Comparison of ENCODE assay signal across 8 cellular contexts in genomic region chr22:23716811-23717801, GRCh38. TPM values are rescaled to one million over a fixed set of nuclear protein-coding genes. Genes with fewer than 3 reads are reported as not detected.
DNase-seq lines count a peak whose midpoint lies in the region; ATAC-seq and TF ChIP-seq lines count a peak whose summit lies in the region.

No MANE protein-coding gene starts in this region.

- H3K36me3 ChIP-seq in esophagus squamous epithelium, result peaks cover 0 to 32% (median 7%) of the 10 kb centered on the region in 3 donors
- peaks cover 5 to 21% of the 10 kb centered on the region in 2 donors for H3K36me3 ChIP-seq in muscle layer of duodenum (ENCODE audit: control insufficient read depth in 1 of 2, insufficient read depth in 2 of 2, low read length in 2 of 2)

- TF ChIP-seq CTCF in esophagus squamous epithelium (IDR thresholded peaks at IDR 0.05), result no peak

- peak in 3 of 4 donors; percentile 71 to 80 (median 78) for TF ChIP-seq POLR2A in esophagus squamous epithelium (IDR thresholded peaks at IDR 0.05)

- no peak for TF ChIP-seq RAD21 in Ishikawa (IDR thresholded peaks at IDR 0.05; ENCODE audit: low read depth)

- intact Hi-C loops in esophagus squamous epithelium (cut with DNase I), result no loop called here

- peak; percentile 87 for ATAC-seq in GM19463 (IDR thresholded peaks at IDR 0.05; ENCODE audit: unreplicated experiment)

- peak overlapping the region; percentile 73 to 83 (median 82) for H3K27ac ChIP-seq in esophagus squamous epithelium
- no peak overlapping the region for H3K27ac ChIP-seq in muscle layer of duodenum (ENCODE audit: low read length)

- DNase-seq in CD1c-positive myeloid dendritic cell (ENCODE audit: extremely low spot score), result peak; percentile 91
- peak; percentile 67 for DNase-seq in activated T-helper 1 cell treated with Interleukin-2 at 50 U/mL for 16 hours (ENCODE audit: low read depth)
- no peak for DNase-seq in esophagus squamous epithelium (lab: John Stamatoyannopoulos, UW)
- peak; percentile 48 to 69 for DNase-seq in stimulated activated CD8-positive, alpha-beta memory T cell treated with anti-CD3 and anti-CD28 coated beads, Interleukin-7, amount 100 ng/mL, for 1 hour (ENCODE audit: low read depth in 2 of 2)

- 1% methylated on average over 15 to 22 of the region's 84 CpGs for WGBS in esophagus squamous epithelium, 2 donors

- no peak; the same call in 1 of the 2 replicates for TF ChIP-seq EP300 in Ishikawa (IDR thresholded peaks at IDR 0.05; ENCODE audit: borderline replicate concordance)

- H3K4me1 ChIP-seq in esophagus squamous epithelium, result peaks cover 0 to 24% (median 10%) of the 10 kb centered on the region in 3 donors
- peaks cover 0 to 9% of the 10 kb centered on the region in 2 donors for H3K4me1 ChIP-seq in muscle layer of duodenum (ENCODE audit: control insufficient read depth in 1 of 2, insufficient read depth in 2 of 2, low read length in 2 of 2)

- H3K4me3 ChIP-seq in esophagus squamous epithelium (peak overlapping the region; percentile 77 to 92 (median 85)), muscle layer of duodenum (ENCODE audit: low read depth in 1 of 2, low read length in 2 of 2) (peak overlapping the region; percentile 69 to 93)

- H3K27me3 ChIP-seq in esophagus squamous epithelium, result no peaks in the 10 kb centered on the region
- no peaks in the 10 kb centered on the region for H3K27me3 ChIP-seq in muscle layer of duodenum (ENCODE audit: low read depth, low read length)

- H3K9me3 ChIP-seq in esophagus squamous epithelium (no peaks in the 10 kb centered on the region), muscle layer of duodenum (ENCODE audit: control insufficient read depth in 1 of 2, low read length in 2 of 2) (no peaks in the 10 kb centered on the region)

TF ChIP-seq in Ishikawa, 13 proteins besides CTCF, POLR2A, EP300 and RAD21 (continues in another document):
- peak; percentile 94 for TF ChIP-seq CREB1 (IDR thresholded peaks at IDR 0.05; ENCODE audit: low read depth)
- TF ChIP-seq FOXM1 (IDR thresholded peaks at IDR 0.05; ENCODE audit: borderline replicate concordance, low read depth), result no peak
- TF ChIP-seq NFIC (IDR thresholded peaks at IDR 0.05), result peak; percentile 40; the same call in 1 of the 2 replicates
- peak; percentile 98 for TF ChIP-seq USF1 (IDR thresholded peaks at IDR 0.05)
- peak; percentile 93 for TF ChIP-seq MAX (IDR thresholded peaks at IDR 0.05)
- peak; percentile 26; the same call in 1 of the 2 replicates for TF ChIP-seq TEAD4 (IDR thresholded peaks at IDR 0.05)
- no peak for TF ChIP-seq ZBTB7A (IDR thresholded peaks at IDR 0.05; ENCODE audit: low read depth)
- no peak for TF ChIP-seq REST (IDR thresholded peaks at IDR 0.05; ENCODE audit: low read depth)
- peak; percentile 100 for TF ChIP-seq YY1 (IDR thresholded peaks at IDR 0.05; ENCODE audit: low read depth)
- peak; percentile 71; the same call in 1 of the 2 replicates for TF ChIP-seq TAF1 (IDR thresholded peaks at IDR 0.05; ENCODE audit: low read depth)
- no peak for TF ChIP-seq CEBPB (IDR thresholded peaks at IDR 0.05)

TF ChIP-seq in PFSK-1, 5 proteins besides CTCF, POLR2A, EP300 and RAD21:
- TF ChIP-seq FOXP2 (optimal IDR thresholded peaks at IDR 0.05; ENCODE audit: borderline replicate concordance, extremely low read depth, extremely low read length, insufficient read depth) (peak; percentile 90), SIN3A (IDR thresholded peaks at IDR 0.05; ENCODE audit: borderline replicate concordance, insufficient read depth, low read length) (no peak), POLR2AphosphoS5 (IDR thresholded peaks at IDR 0.05; ENCODE audit: low read depth, low read length) (peak; percentile 90), TAF1 (IDR thresholded peaks at IDR 0.05; ENCODE audit: borderline replicate concordance, insufficient read depth, low read length) (0 out of 2 replicates have a peak, but pooled peaks have one; percentile 59)

RNA-seq across cellular contexts. Expression of gene RGL4, which starts 26.3 kb away (rescaled TPM):
- polyA plus RNA-seq in PFSK-1 (2012; ENCODE audit: insufficient read length, low read depth), result 1.8 TPM
- total RNA-seq in esophagus squamous epithelium, result not detected

RNA-seq across cellular contexts. Expression of gene ZNF70, which starts 33.8 kb away (rescaled TPM):
- 1.0 TPM for polyA plus RNA-seq in PFSK-1 (2012; ENCODE audit: insufficient read length, low read depth)
- total RNA-seq in esophagus squamous epithelium, result 1 to 10 TPM in 3 of 4 donors, under 1 TPM in 1; 0.91 to 2.7 (median 1.1) TPM

RNA-seq across cellular contexts. Expression of gene VPREB3, which starts 37.1 kb away (rescaled TPM):
- polyA plus RNA-seq in PFSK-1 (2012; ENCODE audit: insufficient read length, low read depth), result 6.6 TPM
- not detected for total RNA-seq in esophagus squamous epithelium

RNA-seq across cellular contexts. Expression of gene C22orf15, which starts 45.7 kb away (rescaled TPM):
- 0.56 TPM for polyA plus RNA-seq in PFSK-1 (2012; ENCODE audit: insufficient read length, low read depth)
- not detected for total RNA-seq in esophagus squamous epithelium

RNA-seq across cellular contexts. Expression of gene CHCHD10, which starts 50.7 kb away (rescaled TPM):
- polyA plus RNA-seq in PFSK-1 (2012; ENCODE audit: insufficient read length, low read depth), result 589 TPM
- total RNA-seq in esophagus squamous epithelium, result 10 to 100 TPM in 2 of 4 donors, 1 to 10 TPM in 2; 7.7 to 13.9 (median 10.4) TPM
